ENCODE assay signal across 8 cellular contexts in the genomic region with DNA sequence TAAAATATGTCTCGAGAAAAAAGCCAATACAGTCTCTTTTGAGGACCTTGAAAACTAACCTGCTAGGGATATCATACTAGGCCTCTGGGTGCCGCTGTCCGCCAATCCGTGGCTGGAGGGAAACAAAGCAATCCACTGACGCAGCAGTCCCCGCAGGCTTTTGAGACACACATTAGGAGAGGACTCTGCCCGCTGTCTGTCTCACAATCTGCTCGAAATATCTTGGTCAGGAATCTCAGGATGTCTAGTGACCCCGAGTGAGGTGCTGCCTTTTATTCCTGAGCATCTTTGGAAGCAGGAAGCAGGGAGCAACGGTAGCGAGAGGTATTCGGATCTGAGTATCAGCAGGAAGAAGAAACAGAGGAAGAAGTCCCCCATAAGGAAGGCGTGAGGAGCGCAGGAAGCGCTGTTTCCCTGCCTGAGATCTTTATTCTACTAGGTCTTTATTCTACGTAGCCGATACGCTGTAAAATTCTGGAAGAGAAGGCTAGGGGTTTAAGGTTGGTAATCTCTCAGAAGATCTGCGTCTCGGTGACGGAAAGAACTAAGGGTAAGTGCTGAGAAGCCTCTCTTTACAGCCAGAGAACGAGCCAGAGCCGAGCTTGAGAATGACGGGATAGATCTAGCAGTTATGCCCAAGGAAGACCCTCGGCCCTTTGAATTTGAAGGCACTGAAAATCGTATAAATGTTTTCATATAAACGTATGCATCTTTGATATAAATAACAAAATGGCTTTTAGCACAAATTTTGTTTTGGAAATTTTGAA. TPM values are rescaled to one million over a fixed set of nuclear protein-coding genes. Genes with fewer than 3 reads are reported as not detected.
DNase-seq lines count a peak whose midpoint lies in the region; ATAC-seq and TF ChIP-seq lines count a peak whose summit lies in the region.

No MANE protein-coding gene starts in this region.

- peaks cover 2% of the 10 kb centered on the region for H3K27me3 Mint-ChIP-seq in neural crest cell (ENCODE audit: low read depth)

- peaks cover 0 to 35% (median 13%) of the 10 kb centered on the region in 3 donors for H3K27me3 ChIP-seq in stomach

- peaks cover 11% of the 10 kb centered on the region for H3K9me3 Mint-ChIP-seq in neural crest cell

- H3K9me3 ChIP-seq in stomach, result peaks cover 10 to 97% (median 74%) of the 10 kb centered on the region in 4 donors

- TF ChIP-seq EP300 in stomach (IDR thresholded peaks at IDR 0.05), result no peak

- peak; percentile 49 for TF ChIP-seq CTCF in GM12873 (IDR thresholded peaks at IDR 0.05; ENCODE audit: insufficient read depth, low read depth, low read length, missing control alignments)
- TF ChIP-seq CTCF in neural crest cell (conservative IDR thresholded peaks at IDR 0.05), result peak; percentile 64
- peak in 2 of 7 experiments; percentile 11 to 17 for TF ChIP-seq CTCF in stomach (IDR thresholded peaks at IDR 0.05)

- DNase-seq in NOMO-1 (lab: John Stamatoyannopoulos, UW; ENCODE audit: unreplicated experiment in 2 of 2), result peak; percentile 39 to 53
- peak; percentile 71 to 75 for DNase-seq in activated T-cell treated with anti-CD3 and anti-CD28 coated beads, Interleukin-2, amount 50 U/mL, for 48 hours
- DNase-seq in fibroblast of gingiva (ENCODE audit: low read depth), result peak; percentile 70
- no peak for DNase-seq in neural crest cell (ENCODE audit: low read depth, low spot score)
- peak; percentile 32 for DNase-seq in stomach
- no peak for DNase-seq in DMS 273 (lab: John Stamatoyannopoulos, UW; ENCODE audit: unreplicated experiment)

- peak overlapping the region; percentile 92 for H3K27ac Mint-ChIP-seq in neural crest cell (ENCODE audit: unreplicated experiment)

- 10 to 15% (median 13%) methylated on average over 27 of the region's 27 CpGs for WGBS in stomach, 5 donors

- H3K4me1 ChIP-seq in stomach, result peaks cover 0 to 3% (median 1%) of the 10 kb centered on the region in 4 donors

- peak overlapping the region in 2 of 5 donors; percentile 45 to 66 for H3K27ac ChIP-seq in stomach

- peaks cover 0 to 5% (median 0%) of the 10 kb centered on the region in 4 donors for H3K36me3 ChIP-seq in stomach

- peak; percentile 80 for ATAC-seq in HG02852 (IDR thresholded peaks at IDR 0.05; ENCODE audit: unreplicated experiment)

- intact Hi-C loops in stomach (cut with DNase I; ENCODE audit: low total_unique reads), result loop anchor here (10.0 kb wide), 1 partner anchor 209 kb away; no protein-coding TSS in a partner anchor

- H3K4me3 Mint-ChIP-seq in neural crest cell, result peak overlapping the region; percentile 62

- no peak for TF ChIP-seq POLR2A in stomach (IDR thresholded peaks at IDR 0.05)

- H3K4me3 ChIP-seq in stomach, result peak overlapping the region; percentile 14 to 31 (median 24)

- H3K4me1 Mint-ChIP-seq in neural crest cell, result no peaks in the 10 kb centered on the region

- peaks cover 28% of the 10 kb centered on the region for H3K36me3 Mint-ChIP-seq in neural crest cell (ENCODE audit: low read depth)

RNA-seq across cellular contexts. Expression of gene PCDHGA1, which starts 4.0 kb away (rescaled TPM):
- total RNA-seq in neural crest cell (0.54 and 0.93 TPM in 2 replicates), stomach (under 1 TPM in 1 of 5 donors, not detected in 4; 0.18 TPM)
- under 1 TPM in 1 of 3 donors, not detected in 2; 0.13 TPM for polyA plus RNA-seq in stomach

RNA-seq across cellular contexts. Expression of gene TAF7, which starts 5.7 kb away (rescaled TPM):
- total RNA-seq in neural crest cell (100.0 and 100 TPM in 2 replicates), stomach (10 to 100 TPM; 22.0 to 89.8 (median 36.5) TPM)
- polyA plus RNA-seq in stomach, result 10 to 100 TPM; 32.6 to 46.1 (median 43.5) TPM

RNA-seq across cellular contexts. Expression of gene PCDHGA2, which starts 12.3 kb away (rescaled TPM):
- total RNA-seq in neural crest cell (0.32 and 0.54 TPM in 2 replicates), stomach (1 to 10 TPM; 1.2 to 3.5 (median 2.0) TPM)
- under 1 TPM; 0.06 to 0.31 (median 0.18) TPM for polyA plus RNA-seq in stomach

RNA-seq across cellular contexts. Expression of gene PCDHGA3, which starts 17.4 kb away (rescaled TPM):
- total RNA-seq in neural crest cell (0.16 and 0.33 TPM in 2 replicates), stomach (1 to 10 TPM in 3 of 5 donors, under 1 TPM in 1, not detected in 1; 0.58 to 6.7 (median 1.4) TPM)
- under 1 TPM in 1 of 3 donors, not detected in 2; 0.08 TPM for polyA plus RNA-seq in stomach

RNA-seq across cellular contexts. Expression of gene SLC25A2, which starts 22.4 kb away (rescaled TPM):
- total RNA-seq in neural crest cell (0.72 and 1.1 TPM in 2 replicates), stomach (1 to 10 TPM in 1 of 5 donors, under 1 TPM in 1, not detected in 3; 0.43 to 4.8 TPM)
- not detected for polyA plus RNA-seq in stomach

Comparison
In these comparisons a context has a peak if more than half of its experiments do, and no peak if none do; other contexts are left out.
1. DNase-seq: peak in NOMO-1 (2 of 2), activated T-cell treated with anti-CD3 and anti-CD28 coated beads, Interleukin-2, amount 50 U/mL, for 48 hours (2 of 2), fibroblast of gingiva (single experiment) and stomach (single experiment); none in neural crest cell (single experiment) and DMS 273 (single experiment).